Comparison of ENCODE assay signal across 23 cellular contexts in genomic region chr4:84298023-84298718, GRCh38.
A peak's percentile ranks its signal among the peaks of the same experiment; 100 is the strongest.
DNase-seq lines count a peak whose midpoint lies in the region; TF ChIP-seq lines count a peak whose summit lies in the region.
"Had no signal": no experiment of that assay in that cellular context is flagged by ENCODE, and none has a peak within 500 bp of the region (broad histone marks: within the 10 kb centered on the region; RNA-seq: fewer than 3 reads in every experiment).

No MANE protein-coding gene starts in this region.

- H3K9me3 Mint-ChIP-seq in glutamatergic neuron (ENCODE audit: unreplicated experiment) = peaks cover 3% of the 10 kb centered on the region
- H3K9me3 Mint-ChIP-seq in activated T-helper 1 cell treated with anti-CD3 and anti-CD28 coated beads, Interleukin-12 subunit alpha, Interleukin-12 subunit beta, Interleukin-2, Interleukin-4 antibody, amounts not matched to agents 30 ng/mL and 10 ng/mL and 1 ng/mL, durations not matched to agents 14 hours and 24 hours and 36 hours = no peaks in the 10 kb centered on the region
- no peaks in the 10 kb centered on the region for H3K9me3 Mint-ChIP-seq in activated CD4-positive, alpha-beta T cell treated with anti-CD3 and anti-CD28 coated beads, Interleukin-2, amount 10 ng/mL, durations not matched to agents 7 days and 5 days
- H3K9me3 Mint-ChIP-seq: T-helper 1 cell treated with Interleukin-12 subunit alpha and Interleukin-12 subunit beta and Interleukin-4 antibody, amounts not matched to agents 30 μg/mL and 1 μg/mL, for 36 hours had no signal

- H3K9me3 ChIP-seq in HUES6 (ENCODE audit: control insufficient read depth, insufficient read depth, low read depth, low read length) = no peaks in the 10 kb centered on the region; the same call in 1 of the 2 replicates
- no peaks in the 10 kb centered on the region for H3K9me3 ChIP-seq in ovary
- H3K9me3 ChIP-seq: HAP-1, Peyer's patch had no signal

- peak overlapping the region; percentile 41 for H3K4me3 Mint-ChIP-seq in glutamatergic neuron (ENCODE audit: unreplicated experiment)
- H3K4me3 Mint-ChIP-seq in activated T-helper 1 cell treated with anti-CD3 and anti-CD28 coated beads, Interleukin-12 subunit alpha, Interleukin-12 subunit beta, Interleukin-2, Interleukin-4 antibody, amounts not matched to agents 30 ng/mL and 10 ng/mL and 1 ng/mL, durations not matched to agents 14 hours and 24 hours and 36 hours = no peak overlapping the region
- no peak overlapping the region for H3K4me3 Mint-ChIP-seq in activated CD4-positive, alpha-beta T cell treated with anti-CD3 and anti-CD28 coated beads, Interleukin-2, amount 10 ng/mL, durations not matched to agents 7 days and 5 days
- H3K4me3 Mint-ChIP-seq: B cell; CD14-positive monocyte; T-helper 1 cell treated with Interleukin-12 subunit alpha and Interleukin-12 subunit beta and Interleukin-4 antibody, amounts not matched to agents 30 μg/mL and 1 μg/mL, for 36 hours had no signal

- DNase-seq in NCI-H510A treated with DMSO at 0.1 percent for 48 hours (lab: John Stamatoyannopoulos, UW) (peak; percentile 51), NCI-H510A (lab: John Stamatoyannopoulos, UW) (no peak), glutamatergic neuron (no peak), ovary (no peak)
- no peak for DNase-seq in activated T-helper 1 cell treated with anti-CD3 and anti-CD28 coated beads, Interleukin-12 subunit alpha, Interleukin-12 subunit beta, Interleukin-2, Interleukin-4 antibody, amounts not matched to agents 30 ng/mL and 10 ng/mL and 1 ng/mL, durations not matched to agents 14 hours and 24 hours and 36 hours (ENCODE audit: low spot score)
- DNase-seq in activated CD4-positive, alpha-beta T cell treated with anti-CD3 and anti-CD28 coated beads, Interleukin-2, amount 10 ng/mL, durations not matched to agents 7 days and 5 days = no peak
- DNase-seq: DMS79 treated with DMSO at 0.1 percent for 48 hours; IMR-90; MV-4-11; NCI-H1417 treated with DMSO at 0.1 percent for 48 hours; NCI-H187; NCI-H2107; NCI-H446 treated with DMSO at 0.1 percent for 48 hours; NCI-H774; NK-92 treated with Interleukin-12 subunit alpha and Interleukin-12 subunit beta, amount 100 ng/mL, for 24 hours; Peyer's patch had no signal

- TF ChIP-seq CTCF in glutamatergic neuron (IDR thresholded peaks at IDR 0.05; ENCODE audit: partially characterized antibody, unreplicated experiment) (no peak), ovary (IDR thresholded peaks at IDR 0.05) (no peak)

- H3K36me3 Mint-ChIP-seq in glutamatergic neuron (ENCODE audit: unreplicated experiment) = peaks cover 5% of the 10 kb centered on the region
- H3K36me3 Mint-ChIP-seq in activated T-helper 1 cell treated with anti-CD3 and anti-CD28 coated beads, Interleukin-12 subunit alpha, Interleukin-12 subunit beta, Interleukin-2, Interleukin-4 antibody, amounts not matched to agents 30 ng/mL and 10 ng/mL and 1 ng/mL, durations not matched to agents 14 hours and 24 hours and 36 hours (ENCODE audit: low read depth) = no peaks in the 10 kb centered on the region
- H3K36me3 Mint-ChIP-seq in activated CD4-positive, alpha-beta T cell treated with anti-CD3 and anti-CD28 coated beads, Interleukin-2, amount 10 ng/mL, durations not matched to agents 7 days and 5 days (ENCODE audit: low read depth) = no peaks in the 10 kb centered on the region
- H3K36me3 Mint-ChIP-seq: CD14-positive monocyte had no signal

- intact Hi-C loops in ovary (cut with DNase I) = no loop called here
- intact Hi-C loops in activated T-helper 1 cell treated with anti-CD3 and anti-CD28 coated beads, Interleukin-12 subunit alpha, Interleukin-12 subunit beta, Interleukin-2, Interleukin-4 antibody, amounts not matched to agents 30 ng/mL and 10 ng/mL and 1 ng/mL, durations not matched to agents 14 hours and 24 hours and 36 hours (cut with micrococcal nuclease) = no loop called here

- H3K36me3 ChIP-seq in HUES6 (ENCODE audit: control insufficient read depth, insufficient read depth, low read length) (no peaks in the 10 kb centered on the region), ovary (no peaks in the 10 kb centered on the region)
- H3K36me3 ChIP-seq: HAP-1, Peyer's patch had no signal

- POLR2A ChIA-PET in activated CD4-positive, alpha-beta T cell treated with anti-CD3 and anti-CD28 coated beads, Interleukin-2, amount 10 ng/mL, durations not matched to agents 7 days and 5 days (lab: Charles Lee) = no interaction called here

- peaks cover 2% of the 10 kb centered on the region for H3K27me3 Mint-ChIP-seq in glutamatergic neuron (ENCODE audit: unreplicated experiment)
- H3K27me3 Mint-ChIP-seq in activated T-helper 1 cell treated with anti-CD3 and anti-CD28 coated beads, Interleukin-12 subunit alpha, Interleukin-12 subunit beta, Interleukin-2, Interleukin-4 antibody, amounts not matched to agents 30 ng/mL and 10 ng/mL and 1 ng/mL, durations not matched to agents 14 hours and 24 hours and 36 hours (ENCODE audit: insufficient read depth) = no peaks in the 10 kb centered on the region
- H3K27me3 Mint-ChIP-seq in activated CD4-positive, alpha-beta T cell treated with anti-CD3 and anti-CD28 coated beads, Interleukin-2, amount 10 ng/mL, durations not matched to agents 7 days and 5 days = no peaks in the 10 kb centered on the region
- H3K27me3 Mint-ChIP-seq: B cell had no signal

- H3K27ac ChIP-seq in HUES6 (ENCODE audit: low read depth, low read length) = peak overlapping the region; percentile 77; the same call in 1 of the 2 replicates
- H3K27ac ChIP-seq in ovary = no peak overlapping the region
- H3K27ac ChIP-seq: HL-60, Peyer's patch had no signal

- H3K27ac Mint-ChIP-seq in glutamatergic neuron (ENCODE audit: unreplicated experiment) = no peak overlapping the region
- no peak overlapping the region for H3K27ac Mint-ChIP-seq in activated T-helper 1 cell treated with anti-CD3 and anti-CD28 coated beads, Interleukin-12 subunit alpha, Interleukin-12 subunit beta, Interleukin-2, Interleukin-4 antibody, amounts not matched to agents 30 ng/mL and 10 ng/mL and 1 ng/mL, durations not matched to agents 14 hours and 24 hours and 36 hours
- no peak overlapping the region for H3K27ac Mint-ChIP-seq in activated CD4-positive, alpha-beta T cell treated with anti-CD3 and anti-CD28 coated beads, Interleukin-2, amount 10 ng/mL, durations not matched to agents 7 days and 5 days
- H3K27ac Mint-ChIP-seq: B cell; CD14-positive monocyte; T-helper 1 cell treated with Interleukin-12 subunit alpha and Interleukin-12 subunit beta and Interleukin-4 antibody, amounts not matched to agents 30 μg/mL and 1 μg/mL, for 36 hours had no signal

- TF ChIP-seq POLR2A in ovary (IDR thresholded peaks at IDR 0.05) = no peak

- no peak overlapping the region for H3K9ac ChIP-seq in HUES6 (ENCODE audit: low read length)

- H3K4me1 ChIP-seq in HUES6 (ENCODE audit: control insufficient read depth, insufficient read depth, low read length) = 0 out of 2 replicates have a peak, but pooled peaks cover 4% of the 10 kb centered on the region
- no peaks in the 10 kb centered on the region for H3K4me1 ChIP-seq in ovary (ENCODE audit: insufficient read depth)
- H3K4me1 ChIP-seq: HAP-1, Peyer's patch had no signal

- CTCF ChIA-PET in activated CD4-positive, alpha-beta T cell treated with anti-CD3 and anti-CD28 coated beads, Interleukin-2, amount 10 ng/mL, durations not matched to agents 7 days and 5 days (lab: Charles Lee) = no interaction called here

- WGBS in ovary, 3 donors = 76 to 86% (median 81%) methylated on average over 2 of the region's 2 CpGs

- H3K4me3 ChIP-seq in HUES6 (ENCODE audit: low read depth, low read length) = peak overlapping the region; percentile 51
- H3K4me3 ChIP-seq in ovary = no peak overlapping the region
- H3K4me3 ChIP-seq: GM12878, HAP-1, Peyer's patch had no signal

- no peaks in the 10 kb centered on the region for H3K4me1 Mint-ChIP-seq in glutamatergic neuron (ENCODE audit: low read depth, unreplicated experiment)
- H3K4me1 Mint-ChIP-seq in activated T-helper 1 cell treated with anti-CD3 and anti-CD28 coated beads, Interleukin-12 subunit alpha, Interleukin-12 subunit beta, Interleukin-2, Interleukin-4 antibody, amounts not matched to agents 30 ng/mL and 10 ng/mL and 1 ng/mL, durations not matched to agents 14 hours and 24 hours and 36 hours (ENCODE audit: low read depth) = no peaks in the 10 kb centered on the region
- H3K4me1 Mint-ChIP-seq in activated CD4-positive, alpha-beta T cell treated with anti-CD3 and anti-CD28 coated beads, Interleukin-2, amount 10 ng/mL, durations not matched to agents 7 days and 5 days = no peaks in the 10 kb centered on the region
- H3K4me1 Mint-ChIP-seq: B cell, CD14-positive monocyte had no signal

- TF ChIP-seq EP300 in ovary (IDR thresholded peaks at IDR 0.05) = no peak

- H3K27me3 ChIP-seq in HUES6 (ENCODE audit: control insufficient read depth, insufficient read depth, low read length) (no peaks in the 10 kb centered on the region), ovary (no peaks in the 10 kb centered on the region)
- H3K27me3 ChIP-seq: Peyer's patch had no signal
